22 cellular contexts compared by ENCODE assay signal in the genomic region with DNA sequence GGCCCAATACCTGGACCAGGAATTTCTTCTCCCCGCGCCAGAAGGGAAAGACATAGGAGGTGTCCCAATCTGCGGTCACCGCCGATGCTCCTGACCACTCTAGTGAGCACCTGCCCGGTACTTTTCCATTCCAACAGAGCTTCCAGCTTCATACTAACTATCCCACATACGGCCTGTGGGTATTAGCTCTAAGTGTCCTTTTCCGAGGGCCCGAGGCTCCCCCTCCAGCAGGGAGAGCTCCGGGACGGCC. TPM values are rescaled to one million over a fixed set of nuclear protein-coding genes. Genes with fewer than 3 reads are reported as not detected.
"Had no signal": no experiment of that assay in that cellular context is flagged by ENCODE, and none has a peak within 500 bp of the region (broad histone marks: within the 10 kb centered on the region; RNA-seq: fewer than 3 reads in every experiment).

No MANE protein-coding gene starts in this region.

- H3K27me3 ChIP-seq: testis had no signal

- H3K4me2 ChIP-seq: smooth muscle cell had no signal

- H3K4me3 Mint-ChIP-seq: activated B cell treated with CpG ODN at 0.5 μM for 24 hours; activated naive CD8-positive, alpha-beta T cell treated with anti-CD3 and anti-CD28 coated beads, Interleukin-2, amount 10 ng/mL, durations not matched to agents 7 days and 5 days had no signal

- H3K9me3 Mint-ChIP-seq: activated B cell treated with CpG ODN at 0.5 μM for 24 hours had no signal

- H3K27ac Mint-ChIP-seq: activated B cell treated with CpG ODN at 0.5 μM for 24 hours, progenitor cell of endocrine pancreas had no signal

- H3K9me3 ChIP-seq: breast epithelium, gastroesophageal sphincter, stomach, testis, upper lobe of right lung had no signal

- H3K36me3 ChIP-seq: breast epithelium, gastroesophageal sphincter, SJSA1, stomach, upper lobe of right lung had no signal

- DNase-seq: activated B cell treated with CpG ODN at 0.5 μM for 24 hours; activated CD4-positive, alpha-beta T cell treated with anti-CD3 and anti-CD28 coated beads for 48 hours; activated effector memory CD4-positive, alpha-beta T cell treated with anti-CD3 and anti-CD28 coated beads, Interleukin-2, amount 50 U/mL, for 16 hours; aorta; cerebellar nuclear complex; effector memory CD4-positive, alpha-beta T cell; islet precursor cell; nucleus accumbens; right cardiac atrium; stomach; testis had no signal

- H3K4me3 ChIP-seq: breast epithelium, gastroesophageal sphincter, SJSA1, smooth muscle cell, testis, upper lobe of right lung had no signal

- ATAC-seq: gastroesophageal sphincter, left lobe of liver, right cardiac atrium, upper lobe of right lung had no signal

RNA-seq across cellular contexts. Expression of a gene that starts 2.6 kb away (rescaled TPM):
- total RNA-seq: activated B cell treated with CpG ODN at 0.5 μM for 24 hours; activated CD8-positive, alpha-beta memory T cell treated with anti-CD3 and anti-CD28 coated beads for 36 hours; activated naive CD8-positive, alpha-beta T cell treated with anti-CD3 and anti-CD28 coated beads, Interleukin-2, amount 10 ng/mL, durations not matched to agents 7 days and 5 days; aorta; left lobe of liver; lung microvascular endothelial cell; right cardiac atrium; smooth muscle cell; T-helper 2 cell treated with Interferon-gamma antibody and Interleukin-4, amounts not matched to agents 100 ng/mL and 5 ng/mL, for 36 hours; upper lobe of right lung had no signal
